Comparison of ENCODE assay signal across 24 cellular contexts in genomic region chrX:155643240-155643639, GRCh38. TPM values are rescaled to one million over a fixed set of nuclear protein-coding genes. Genes with fewer than 3 reads are reported as not detected.
DNase-seq lines count a peak whose midpoint lies in the region; ATAC-seq, FAIRE-seq and TF ChIP-seq lines count a peak whose summit lies in the region.
"Had no signal": no experiment of that assay in that cellular context is flagged by ENCODE, and none has a peak within 500 bp of the region (broad histone marks: within the 10 kb centered on the region; RNA-seq: fewer than 3 reads in every experiment).

No MANE protein-coding gene starts in this region.

- no peak overlapping the region for H3K9ac ChIP-seq in DND-41 (ENCODE audit: low read depth, low read length)
- H3K9ac ChIP-seq: BLaER1 had no signal

- H3K27ac Mint-ChIP-seq in GM23338 (peak overlapping the region; percentile 48; the same call in 1 of the 2 replicates), nephron progenitor cell (no peak overlapping the region)
- no peak overlapping the region for H3K27ac Mint-ChIP-seq in activated CD8-positive, alpha-beta T cell treated with anti-CD3 and anti-CD28 coated beads for 36 hours
- H3K27ac Mint-ChIP-seq: CD14-positive monocyte; CD4-positive, alpha-beta memory T cell; CD4-positive, CD25-positive, alpha-beta regulatory T cell; CD8-positive, alpha-beta memory T cell had no signal

- CTCF ChIA-PET in activated CD8-positive, alpha-beta T cell treated with anti-CD3 and anti-CD28 coated beads for 36 hours (lab: Charles Lee), result no interaction called here

- peaks cover 10% of the 10 kb centered on the region; the same call in 2 of the 3 replicates for H3K4me1 Mint-ChIP-seq in GM23338
- H3K4me1 Mint-ChIP-seq in nephron progenitor cell, result peaks cover 16% of the 10 kb centered on the region
- no peaks in the 10 kb centered on the region for H3K4me1 Mint-ChIP-seq in activated CD8-positive, alpha-beta T cell treated with anti-CD3 and anti-CD28 coated beads for 36 hours (ENCODE audit: low read depth)
- H3K4me1 Mint-ChIP-seq: CD4-positive, CD25-positive, alpha-beta regulatory T cell had no signal

- H3K4me1 ChIP-seq in DND-41 (ENCODE audit: insufficient read depth, low read length), result peaks cover 21% of the 10 kb centered on the region
- H3K4me1 ChIP-seq in GM23338 (ENCODE audit: insufficient read depth), result no peaks in the 10 kb centered on the region
- H3K4me1 ChIP-seq: BE2C, BLaER1 had no signal

- no peaks in the 10 kb centered on the region for H4K20me1 ChIP-seq in DND-41 (ENCODE audit: insufficient read depth, low read length)
- H4K20me1 ChIP-seq in GM23338 (replicated peaks; ENCODE audit: insufficient read depth), result no peaks in the 10 kb centered on the region
- H4K20me1 ChIP-seq: BLaER1 had no signal

- no peaks in the 10 kb centered on the region for H3K36me3 ChIP-seq in DND-41 (ENCODE audit: insufficient read depth, low read length)
- H3K36me3 ChIP-seq in GM23338 (ENCODE audit: insufficient read depth), result no peaks in the 10 kb centered on the region
- H3K36me3 ChIP-seq: BE2C, BLaER1 had no signal

- POLR2A ChIA-PET in activated CD8-positive, alpha-beta T cell treated with anti-CD3 and anti-CD28 coated beads for 36 hours (lab: Charles Lee), result no interaction called here

- no peaks in the 10 kb centered on the region for H3K36me3 Mint-ChIP-seq in GM23338 (ENCODE audit: low read depth)
- H3K36me3 Mint-ChIP-seq in nephron progenitor cell (ENCODE audit: low read depth), result peaks cover 19% of the 10 kb centered on the region
- H3K36me3 Mint-ChIP-seq in activated CD8-positive, alpha-beta T cell treated with anti-CD3 and anti-CD28 coated beads for 36 hours (ENCODE audit: low read depth), result no peaks in the 10 kb centered on the region
- H3K36me3 Mint-ChIP-seq: CD14-positive monocyte; CD4-positive, CD25-positive, alpha-beta regulatory T cell; CD8-positive, alpha-beta memory T cell had no signal

- peak overlapping the region; percentile 62 for H3K4me2 ChIP-seq in DND-41 (ENCODE audit: insufficient read depth, low read length)
- no peak overlapping the region for H3K4me2 ChIP-seq in GM23338
- H3K4me2 ChIP-seq: BLaER1 had no signal

- FAIRE-seq in RCC 7860 (lab: Jason Lieb, UNC), result no peak
- FAIRE-seq: A204.1, G401.6, GM12891, GM19239 had no signal

- intact Hi-C loops in activated CD8-positive, alpha-beta T cell treated with anti-CD3 and anti-CD28 coated beads for 36 hours (cut with micrococcal nuclease), result no loop called here

- H3K4me3 Mint-ChIP-seq in GM23338 (no peak overlapping the region), nephron progenitor cell (peak overlapping the region; percentile 70)
- H3K4me3 Mint-ChIP-seq in activated CD8-positive, alpha-beta T cell treated with anti-CD3 and anti-CD28 coated beads for 36 hours, result no peak overlapping the region
- H3K4me3 Mint-ChIP-seq: CD14-positive monocyte; CD4-positive, alpha-beta memory T cell; CD8-positive, alpha-beta memory T cell had no signal

- no peaks in the 10 kb centered on the region for H3K9me3 ChIP-seq in DND-41 (ENCODE audit: insufficient read depth, low read length, severe bottlenecking)
- H3K9me3 ChIP-seq: BE2C, BLaER1 had no signal

- no peak for TF ChIP-seq CTCF in DND-41 (IDR thresholded peaks at IDR 0.05; ENCODE audit: borderline replicate concordance, extremely low read depth, low read length, poor library complexity, severe bottlenecking)
- no peak for TF ChIP-seq CTCF in GM23338 (conservative IDR thresholded peaks at IDR 0.05; ENCODE audit: low read depth in 2 of 2)
- TF ChIP-seq CTCF in nephron progenitor cell (IDR thresholded peaks at IDR 0.05), result no peak
- no peak for TF ChIP-seq CTCF in activated CD8-positive, alpha-beta T cell treated with anti-CD3 and anti-CD28 coated beads for 36 hours (IDR thresholded peaks at IDR 0.05)

- peaks cover 1% of the 10 kb centered on the region for H3K27me3 Mint-ChIP-seq in GM23338 (ENCODE audit: insufficient read depth, low read depth, poor library complexity)
- H3K27me3 Mint-ChIP-seq in nephron progenitor cell (ENCODE audit: low read depth, poor library complexity), result peaks cover 2% of the 10 kb centered on the region
- H3K27me3 Mint-ChIP-seq in activated CD8-positive, alpha-beta T cell treated with anti-CD3 and anti-CD28 coated beads for 36 hours, result peaks cover 1% of the 10 kb centered on the region

- no peaks in the 10 kb centered on the region for H3K9me2 ChIP-seq in GM23338 (ENCODE audit: insufficient read depth)

- H2AFZ ChIP-seq in DND-41 (ENCODE audit: low read depth, low read length) (no peak overlapping the region), GM23338 (no peak overlapping the region)

- no peaks in the 10 kb centered on the region for H3F3A ChIP-seq in GM23338 (replicated peaks; ENCODE audit: low read depth)

- DNase-seq in DND-41 (no peak), GM23338 (ENCODE audit: low spot score) (no peak), nephron progenitor cell (no peak), RCC 7860 (ENCODE audit: low spot score) (no peak)
- DNase-seq in activated CD8-positive, alpha-beta T cell treated with anti-CD3 and anti-CD28 coated beads for 36 hours, result no peak
- DNase-seq: 8988T; ACHN; BE2C; C1 segment of cervical spinal cord; CD4-positive, alpha-beta memory T cell; CD4-positive, CD25-positive, alpha-beta regulatory T cell; CD8-positive, alpha-beta memory T cell; COR-L47; DMS 273 treated with DMSO at 0.1 percent for 48 hours; DMS153; DMS53; DMS79; GF-D8 had no signal

- ATAC-seq in DND-41 (ENCODE audit: insufficient read depth, low read depth) (no peak), GM23338 (no peak)
- ATAC-seq in activated CD8-positive, alpha-beta T cell treated with anti-CD3 and anti-CD28 coated beads for 36 hours, result no peak

- H3K4me3 ChIP-seq in DND-41 (ENCODE audit: low read depth in 1 of 2, low read length in 2 of 2) (no peak overlapping the region; a peak in 1 of 4 replicates), GM23338 (no peak overlapping the region)
- H3K4me3 ChIP-seq: BLaER1 had no signal

- H3K79me2 ChIP-seq in DND-41 (ENCODE audit: insufficient read depth, low read length) (0 out of 2 replicates have a peak, but pooled peaks cover 2% of the 10 kb centered on the region), GM23338 (replicated peaks; ENCODE audit: insufficient read depth) (no peaks in the 10 kb centered on the region)

- H3K9me3 Mint-ChIP-seq in GM23338, result peaks cover 4% of the 10 kb centered on the region; the same call in 1 of the 3 replicates
- peaks cover 58% of the 10 kb centered on the region for H3K9me3 Mint-ChIP-seq in nephron progenitor cell
- H3K9me3 Mint-ChIP-seq in activated CD8-positive, alpha-beta T cell treated with anti-CD3 and anti-CD28 coated beads for 36 hours, result no peaks in the 10 kb centered on the region

- H3K27me3 ChIP-seq in DND-41 (ENCODE audit: insufficient read depth, low read length, poor library complexity), result no peaks in the 10 kb centered on the region
- H3K27me3 ChIP-seq in GM23338 (ENCODE audit: insufficient read depth), result no peaks in the 10 kb centered on the region
- H3K27me3 ChIP-seq: BE2C had no signal

- H3K27ac ChIP-seq in DND-41 (ENCODE audit: low read length), result no peak overlapping the region
- no peak overlapping the region for H3K27ac ChIP-seq in GM23338 (ENCODE audit: low read depth)
- H3K27ac ChIP-seq: BLaER1 had no signal

TF ChIP-seq in GM23338, 12 proteins besides CTCF, POLR2A, EP300 and RAD21:
- TF ChIP-seq ZNF331 (CRISPR knock-in tag; IDR thresholded peaks at IDR 0.05; ENCODE audit: low read depth) (no peak), ETS1 (IDR thresholded peaks at IDR 0.05) (no peak), STAT1 (IDR thresholded peaks at IDR 0.05; ENCODE audit: unreplicated experiment) (no peak)

RNA-seq across cellular contexts. Expression of gene TMLHE, which starts 30.5 kb away (rescaled TPM):
- 10.1 and 15.7 TPM in 2 replicates for total RNA-seq in GM23338 (2014; rRNA removed; shearing (Covaris generic))
- polyA plus RNA-seq in GM23338 (2016; fragmentation: Nextera tagmentation; extraction: Ambion mirVana), result 9.3 and 9.6 TPM in 2 replicates
- total RNA-seq in activated CD8-positive, alpha-beta T cell treated with anti-CD3 and anti-CD28 coated beads for 36 hours, result 10 to 100 TPM; 11.1 to 11.9 TPM

RNA-seq across cellular contexts. Expression of gene SPRY3, which starts 30.9 kb away (rescaled TPM):
- 3.8 and 4.0 TPM in 2 replicates for total RNA-seq in GM23338 (2014; rRNA removed; shearing (Covaris generic))
- polyA plus RNA-seq in GM23338 (2016; fragmentation: Nextera tagmentation; extraction: Ambion mirVana), result 0.65 and 0.83 TPM in 2 replicates
- total RNA-seq in activated CD8-positive, alpha-beta T cell treated with anti-CD3 and anti-CD28 coated beads for 36 hours, result under 1 TPM; 0.09 to 0.16 TPM
